ENCODE assay signal across 22 cellular contexts in genomic region chr13:98223741-98224140, GRCh38. TPM values are rescaled to one million over a fixed set of nuclear protein-coding genes. Genes with fewer than 3 reads are reported as not detected.
"Had no signal": no experiment of that assay in that cellular context is flagged by ENCODE, and none has a peak within 500 bp of the region (broad histone marks: within the 10 kb centered on the region; RNA-seq: fewer than 3 reads in every experiment).

No MANE protein-coding gene starts in this region.

- H3K27ac ChIP-seq: esophagus squamous epithelium, neural progenitor cell, right lobe of liver, thoracic aorta, upper lobe of right lung, WERI-Rb-1 had no signal

- H3K4me3 Mint-ChIP-seq: activated naive CD8-positive, alpha-beta T cell; effector memory CD8-positive, alpha-beta T cell; neural progenitor cell; stimulated activated effector memory CD8-positive, alpha-beta T cell treated with anti-CD3 and anti-CD28 coated beads, Interleukin-12 subunit alpha, Interleukin-12 subunit beta, amount 100 ng/mL, for 72 hours had no signal

- H3K36me3 Mint-ChIP-seq: activated naive CD8-positive, alpha-beta T cell; stimulated activated effector memory CD8-positive, alpha-beta T cell treated with anti-CD3 and anti-CD28 coated beads, Interleukin-12 subunit alpha, Interleukin-12 subunit beta, amount 100 ng/mL, for 72 hours had no signal

- H3K27me3 ChIP-seq: esophagus squamous epithelium, neural progenitor cell, right lobe of liver, upper lobe of right lung had no signal

- H3K4me3 ChIP-seq: esophagus squamous epithelium, lung, neural progenitor cell, right lobe of liver, thoracic aorta, upper lobe of right lung had no signal

- H3K27ac Mint-ChIP-seq: activated naive CD8-positive, alpha-beta T cell; effector memory CD8-positive, alpha-beta T cell; neural progenitor cell; stimulated activated effector memory CD8-positive, alpha-beta T cell treated with anti-CD3 and anti-CD28 coated beads, Interleukin-12 subunit alpha, Interleukin-12 subunit beta, amount 100 ng/mL, for 72 hours had no signal

- H3K9me3 ChIP-seq: esophagus squamous epithelium, right lobe of liver, thoracic aorta, upper lobe of right lung had no signal

- ATAC-seq: effector memory CD8-positive, alpha-beta T cell; stimulated activated effector memory CD8-positive, alpha-beta T cell treated with anti-CD3 and anti-CD28 coated beads, Interleukin-12 subunit alpha, Interleukin-12 subunit beta, amount 100 ng/mL, for 72 hours; upper lobe of right lung had no signal

- H3K9me3 Mint-ChIP-seq: effector memory CD8-positive, alpha-beta T cell; stimulated activated effector memory CD8-positive, alpha-beta T cell treated with anti-CD3 and anti-CD28 coated beads, Interleukin-12 subunit alpha, Interleukin-12 subunit beta, amount 100 ng/mL, for 72 hours had no signal

- H3K36me3 ChIP-seq: esophagus squamous epithelium, neural progenitor cell, right lobe of liver, thoracic aorta, upper lobe of right lung had no signal

- H3K4me1 Mint-ChIP-seq: stimulated activated effector memory CD8-positive, alpha-beta T cell treated with anti-CD3 and anti-CD28 coated beads, Interleukin-12 subunit alpha, Interleukin-12 subunit beta, amount 100 ng/mL, for 72 hours had no signal

- H3K4me1 ChIP-seq: neural progenitor cell had no signal

- DNase-seq: activated CD4-positive, alpha-beta T cell treated with anti-CD3 and anti-CD28 coated beads, Interleukin-2, amount 50 U/mL, for 48 hours; activated T-cell treated with anti-CD3 and anti-CD28 coated beads for 4 hours; dermis blood vessel endothelial cell; effector memory CD8-positive, alpha-beta T cell; esophagus squamous epithelium; midbrain; right lobe of liver; small intestine; stimulated activated CD4-positive, alpha-beta T cell treated with anti-CD3 and anti-CD28 coated beads, Interleukin-4, amount 100 ng/mL, for 24 hours; T-helper 2 cell; upper lobe of right lung; WERI-Rb-1 had no signal

RNA-seq across cellular contexts. Expression of gene RNF113B, which starts 46.7 kb away (rescaled TPM):
- total RNA-seq: dermis blood vessel endothelial cell, esophagus squamous epithelium, glomerular endothelial cell, left lobe of liver, lung, myocyte, osteoblast, pulmonary artery endothelial cell, right lobe of liver, thoracic aorta, upper lobe of right lung had no signal
